12 cellular contexts compared by ENCODE assay signal in the genomic region with DNA sequence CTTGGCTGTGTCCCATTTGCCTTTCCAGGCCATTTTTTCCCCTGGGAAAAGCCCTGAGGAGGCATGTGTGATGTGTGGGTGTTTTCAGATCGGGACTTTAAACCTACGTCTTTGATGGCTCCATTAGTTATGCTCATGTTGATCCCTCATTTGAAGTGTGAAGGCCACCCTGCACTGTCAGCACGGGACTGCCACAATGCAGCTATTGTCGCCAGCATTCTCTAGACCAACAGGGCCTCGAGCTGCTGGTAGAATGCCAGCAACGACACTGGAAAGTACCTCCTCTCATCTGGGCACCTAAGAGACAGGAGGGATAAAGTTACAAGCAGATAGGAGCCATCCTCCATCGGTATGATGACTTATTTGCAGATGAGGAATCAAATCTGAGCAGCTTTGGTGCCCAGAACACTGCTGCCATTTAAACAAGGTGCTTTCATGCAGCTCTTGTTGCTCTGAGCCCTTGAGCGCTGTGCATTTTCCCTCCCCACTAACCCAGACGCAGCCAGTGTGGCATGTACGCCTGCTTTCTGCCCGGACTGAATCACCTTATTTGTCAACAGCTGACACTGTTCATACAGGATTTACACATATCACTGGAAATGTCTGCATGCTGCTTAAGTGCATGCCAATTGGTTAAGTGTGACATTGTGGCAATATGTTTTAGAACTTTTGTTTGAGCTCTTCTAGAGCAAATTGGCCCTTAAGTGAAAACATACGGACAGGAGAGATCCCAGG.
DNase-seq lines count a peak whose midpoint lies in the region; ATAC-seq and TF ChIP-seq lines count a peak whose summit lies in the region.
"Had no signal": no experiment of that assay in that cellular context is flagged by ENCODE, and none has a peak within 500 bp of the region (broad histone marks: within the 10 kb centered on the region; RNA-seq: fewer than 3 reads in every experiment).

No MANE protein-coding gene starts in this region.

- no peak for DNase-seq in HCT116 (ENCODE audit: low read depth, low spot score)
- no peak for DNase-seq in mesenchymal stem cell
- DNase-seq in smooth muscle cell (lab: John Stamatoyannopoulos, UW; ENCODE audit: unreplicated experiment) = no peak
- no peak for DNase-seq in stimulated activated naive CD8-positive, alpha-beta T cell treated with anti-CD3 and anti-CD28 coated beads, Interleukin-15, Interleukin-2, amounts not matched to agents 100 U/mL and 50 U/mL, for 24 hours
- DNase-seq: CD8-positive, alpha-beta T cell; MV-4-11; NCI-H1436 treated with DMSO at 0.1 percent for 48 hours; NCI-H526 had no signal

- RAD21 ChIA-PET in HCT116 (lab: Charles Lee; ENCODE audit: low non-redundant PET in 1 of 2, low total read pairs in 2 of 2, uncharacterized antibody in 2 of 2, unreplicated experiment in 2 of 2) = no interaction called here

- H2AK5ac ChIP-seq in mesenchymal stem cell (ENCODE audit: low read length, severe bottlenecking) = no peak overlapping the region

- no peak for TF ChIP-seq POLR2A in HCT116 (IDR thresholded peaks at IDR 0.05; ENCODE audit: borderline replicate concordance, extremely low read depth, insufficient read depth, insufficient read length)

- no peak overlapping the region for H2AFZ ChIP-seq in HCT116 (ENCODE audit: low read depth, low read length, poor library complexity, severe bottlenecking)
- H2AFZ ChIP-seq in KMS-11 (ENCODE audit: low read depth) = peak overlapping the region; percentile 34; the same call in 1 of the 2 replicates
- peak overlapping the region; percentile 15 for H2AFZ ChIP-seq in mesenchymal stem cell (ENCODE audit: low read depth, low read length)
- H2AFZ ChIP-seq in smooth muscle cell (ENCODE audit: low read depth) = no peak overlapping the region

- H3K79me2 ChIP-seq in HCT116 (ENCODE audit: insufficient read depth, low read length) (no peaks in the 10 kb centered on the region), KMS-11 (ENCODE audit: insufficient read depth, low read depth) (no peaks in the 10 kb centered on the region), smooth muscle cell (ENCODE audit: low read depth) (no peaks in the 10 kb centered on the region)

- intact Hi-C loops in HCT116 (cut with micrococcal nuclease) = no loop called here

- H2BK15ac ChIP-seq in mesenchymal stem cell (ENCODE audit: low read depth, poor library complexity, severe bottlenecking) = no peak overlapping the region

- no peak overlapping the region for H3K18ac ChIP-seq in mesenchymal stem cell (ENCODE audit: low read depth in 1 of 2, low read length in 2 of 2)

- H3K36me3 ChIP-seq in HCT116 (ENCODE audit: control insufficient read depth in 1 of 2, insufficient read depth in 2 of 2, low read length in 2 of 2) = no peaks in the 10 kb centered on the region
- H3K36me3 ChIP-seq in KMS-11 (ENCODE audit: insufficient read depth) = no peaks in the 10 kb centered on the region
- no peaks in the 10 kb centered on the region for H3K36me3 ChIP-seq in mesenchymal stem cell (ENCODE audit: control insufficient read depth in 1 of 2, insufficient read depth in 2 of 2, low read depth in 1 of 2, low read length in 2 of 2)
- no peaks in the 10 kb centered on the region for H3K36me3 ChIP-seq in smooth muscle cell (ENCODE audit: low read depth)

- H2BK120ac ChIP-seq in mesenchymal stem cell (ENCODE audit: low read depth, low read length) = no peak overlapping the region

- H3K4me2 ChIP-seq in HCT116 (ENCODE audit: low read length) (no peak overlapping the region), KMS-11 (no peak overlapping the region), mesenchymal stem cell (ENCODE audit: low read length, poor library complexity, severe bottlenecking) (no peak overlapping the region), smooth muscle cell (no peak overlapping the region)

- no peak overlapping the region for H3K14ac ChIP-seq in mesenchymal stem cell (ENCODE audit: low read length in 2 of 2)

- H2BK12ac ChIP-seq in mesenchymal stem cell (ENCODE audit: low read length in 2 of 2) = no peak overlapping the region

- H3K4me1 ChIP-seq in HCT116 (ENCODE audit: control insufficient read depth in 1 of 2, insufficient read depth in 2 of 2, low read length in 2 of 2) (no peaks in the 10 kb centered on the region), KMS-11 (ENCODE audit: low read depth, poor library complexity, severe bottlenecking) (peaks cover 11% of the 10 kb centered on the region), mesenchymal stem cell (ENCODE audit: control insufficient read depth, insufficient read depth, low read depth, low read length) (no peaks in the 10 kb centered on the region), smooth muscle cell (ENCODE audit: low read depth) (no peaks in the 10 kb centered on the region)

- H2BK5ac ChIP-seq in mesenchymal stem cell (ENCODE audit: low read depth, low read length, poor library complexity, severe bottlenecking) = no peak overlapping the region

- no peak overlapping the region for H4K91ac ChIP-seq in mesenchymal stem cell (ENCODE audit: low read length)

- H3K9me3 ChIP-seq in HCT116 (ENCODE audit: control insufficient read depth in 1 of 2, insufficient read depth in 1 of 2, low read depth in 1 of 2, low read length in 2 of 2) (no peaks in the 10 kb centered on the region), mesenchymal stem cell (ENCODE audit: control insufficient read depth, low read length) (no peaks in the 10 kb centered on the region), smooth muscle cell (replicated peaks; ENCODE audit: low read depth) (no peaks in the 10 kb centered on the region)

- H3K27ac ChIP-seq in HCT116 (ENCODE audit: low read depth, low read length) = no peak overlapping the region
- H3K27ac ChIP-seq in KMS-11 = no peak overlapping the region
- H3K27ac ChIP-seq in mesenchymal stem cell (ENCODE audit: low read length, poor library complexity, severe bottlenecking) = no peak overlapping the region
- no peak overlapping the region for H3K27ac ChIP-seq in smooth muscle cell (ENCODE audit: low read depth)

- H4K8ac ChIP-seq in mesenchymal stem cell (ENCODE audit: low read length) = no peak overlapping the region

- TF ChIP-seq CTCF in HCT116 (IDR thresholded peaks at IDR 0.05 in 2 of 3, conservative IDR thresholded peaks at IDR 0.05 in 1 of 3; ENCODE audit: borderline replicate concordance in 1 of 3, insufficient read depth in 1 of 3, low read depth in 2 of 3, low read length in 2 of 3) (no peak), KMS-11 (conservative IDR thresholded peaks at IDR 0.05; ENCODE audit: low read depth, low read length) (no peak), smooth muscle cell (IDR thresholded peaks at IDR 0.05; ENCODE audit: borderline replicate concordance, insufficient read depth, poor library complexity, severe bottlenecking) (no peak)

- ATAC-seq in HCT116 (no peak), SK-N-SH treated with all-trans-retinoic acid at 6 μM for 48 hours (peak; percentile 83), GM19328 (IDR thresholded peaks at IDR 0.05; ENCODE audit: unreplicated experiment) (no peak), GM21367 (IDR thresholded peaks at IDR 0.05; ENCODE audit: unreplicated experiment) (no peak)
- no peak for ATAC-seq in stimulated activated naive CD8-positive, alpha-beta T cell treated with anti-CD3 and anti-CD28 coated beads, Interleukin-15, Interleukin-2, amounts not matched to agents 100 U/mL and 50 U/mL, for 24 hours
- ATAC-seq: CD8-positive, alpha-beta T cell had no signal

- no peak overlapping the region for H3K23ac ChIP-seq in mesenchymal stem cell (ENCODE audit: low read length in 2 of 2)

- CTCF ChIA-PET in HCT116 (lab: Charles Lee) = no interaction called here

- H4K20me1 ChIP-seq in HCT116 (ENCODE audit: insufficient read depth) (no peaks in the 10 kb centered on the region), KMS-11 (ENCODE audit: insufficient read depth) (no peaks in the 10 kb centered on the region), smooth muscle cell (ENCODE audit: low read depth) (no peaks in the 10 kb centered on the region)

- H3K4ac ChIP-seq in mesenchymal stem cell (ENCODE audit: low read depth in 1 of 2, low read length in 2 of 2) = no peak overlapping the region

- no peak for TF ChIP-seq RAD21 in HCT116 (IDR thresholded peaks at IDR 0.05; ENCODE audit: low read depth)

- H3K79me1 ChIP-seq in mesenchymal stem cell (replicated peaks; ENCODE audit: low read length, poor library complexity, severe bottlenecking) = no peaks in the 10 kb centered on the region

- POLR2A ChIA-PET in HCT116 (lab: Charles Lee) = no interaction called here

- BruUV-seq in HCT116 (replicated peaks; lab: Mats Ljungman, UMichigan) = no TSS peak

- 87% methylated on average over 12 of the region's 12 CpGs for WGBS in mesenchymal stem cell
- WGBS in smooth muscle cell (ENCODE audit: low lambda C conversion rate) = 60% methylated on average over 12 of the region's 12 CpGs

- H3K9ac ChIP-seq in HCT116 (ENCODE audit: low read length) (no peak overlapping the region), KMS-11 (no peak overlapping the region), mesenchymal stem cell (ENCODE audit: low read length) (no peak overlapping the region), smooth muscle cell (ENCODE audit: low read depth) (no peak overlapping the region)

- H3K9me2 ChIP-seq in HCT116 (ENCODE audit: insufficient read depth) = no peaks in the 10 kb centered on the region

- no peaks in the 10 kb centered on the region for H3F3A ChIP-seq in smooth muscle cell (ENCODE audit: low read depth)

- H3K27me3 ChIP-seq in HCT116 (ENCODE audit: insufficient read depth, low read length) = peaks cover 11% of the 10 kb centered on the region; the same call in 1 of the 2 replicates
- no peaks in the 10 kb centered on the region for H3K27me3 ChIP-seq in KMS-11 (ENCODE audit: insufficient read depth, low read depth)
- H3K27me3 ChIP-seq in mesenchymal stem cell (ENCODE audit: control insufficient read depth in 1 of 2, insufficient read depth in 1 of 2, low read length in 2 of 2) = peaks cover 0 to 28% of the 10 kb centered on the region in 2 experiments
- H3K27me3 ChIP-seq in smooth muscle cell (ENCODE audit: low read depth) = no peaks in the 10 kb centered on the region

- H3K4me3 ChIP-seq in HCT116 (replicated peaks in 1 of 2; ENCODE audit: low read depth in 1 of 2, low read length in 2 of 2) (no peak overlapping the region), KMS-11 (IDR thresholded peaks at IDR 0.05; ENCODE audit: insufficient read depth, low read depth, low read length) (no peak overlapping the region), mesenchymal stem cell (ENCODE audit: insufficient read depth in 1 of 2, low read depth in 1 of 2, low read length in 2 of 2) (no peak overlapping the region), smooth muscle cell (no peak overlapping the region)

TF ChIP-seq in HCT116, 20 proteins besides CTCF, POLR2A, EP300 and RAD21 (continues in another document):
- TF ChIP-seq EGR1 (IDR thresholded peaks at IDR 0.05; ENCODE audit: low read depth) (no peak), POLR2AphosphoS5 (IDR thresholded peaks at IDR 0.05; ENCODE audit: low read depth, low read length) (no peak)

Comparison
In these comparisons a context has a peak if more than half of its experiments do, and no peak if none do; other contexts are left out.
1. H2AFZ ChIP-seq: peak in KMS-11 (single experiment) and mesenchymal stem cell (single experiment); none in HCT116 (single experiment) and smooth muscle cell (single experiment).